ENCODE assay signal across 8 cellular contexts in genomic region chr11:60887531-60887930, GRCh38. TPM values are rescaled to one million over a fixed set of nuclear protein-coding genes. Genes with fewer than 3 reads are reported as not detected.
DNase-seq lines count a peak whose midpoint lies in the region; ATAC-seq, FAIRE-seq and TF ChIP-seq lines count a peak whose summit lies in the region.

No MANE protein-coding gene starts in this region.

- no peaks in the 10 kb centered on the region for H3K9me3 ChIP-seq in NT2/D1 (ENCODE audit: insufficient read depth, low read length)
- no peaks in the 10 kb centered on the region for H3K9me3 ChIP-seq in kidney (ENCODE audit: control insufficient read depth in 1 of 2, low read length in 2 of 2)
- H3K9me3 ChIP-seq in transverse colon, result no peaks in the 10 kb centered on the region

- H3K9ac ChIP-seq in NT2/D1 (ENCODE audit: insufficient read length, low read depth) (no peak overlapping the region), kidney (ENCODE audit: low read length in 2 of 2) (no peak overlapping the region)

- H3K27ac ChIP-seq in kidney (ENCODE audit: low read depth in 2 of 2, low read length in 2 of 2) (no peak overlapping the region), transverse colon (no peak overlapping the region)

- no peak overlapping the region for H3K4me3 ChIP-seq in NT2/D1 (ENCODE audit: insufficient read length, low read depth)
- H3K4me3 ChIP-seq in kidney (ENCODE audit: low read length in 2 of 2), result no peak overlapping the region
- H3K4me3 ChIP-seq in transverse colon, result no peak overlapping the region

- TF ChIP-seq EP300 in transverse colon (IDR thresholded peaks at IDR 0.05; ENCODE audit: low read depth), result no peak

- H3K36me3 ChIP-seq in NT2/D1 (ENCODE audit: insufficient read depth, insufficient read length, low read length) (peaks cover 49% of the 10 kb centered on the region), kidney (ENCODE audit: control insufficient read depth in 1 of 2, insufficient read depth in 2 of 2, low read length in 2 of 2) (peaks cover 3 to 6% of the 10 kb centered on the region in 2 donors), transverse colon (peaks cover 0 to 5% (median 0%) of the 10 kb centered on the region in 4 donors)

- peak; percentile 23 for TF ChIP-seq CTCF in kidney (IDR thresholded peaks at IDR 0.05; ENCODE audit: borderline replicate concordance, extremely low read depth, insufficient read depth)
- TF ChIP-seq CTCF in transverse colon (IDR thresholded peaks at IDR 0.05), result peak; percentile 31 to 65 (median 56)

- no peak for FAIRE-seq in kidney (lab: Jason Lieb, UNC)

- intact Hi-C loops in kidney (cut with DNase I) (no loop called here), transverse colon (cut with DNase I; ENCODE audit: low total_unique reads) (no loop called here)

- ATAC-seq in HG03280 (IDR thresholded peaks at IDR 0.05; ENCODE audit: unreplicated experiment) (peak; percentile 47), GM21381 (IDR thresholded peaks at IDR 0.05; ENCODE audit: unreplicated experiment) (no peak)

- DNase-seq in NCI-H82 (lab: John Stamatoyannopoulos, UW), result peak; percentile 45
- DNase-seq in NCI-H82 treated with DMSO at 0.1 percent for 48 hours (lab: John Stamatoyannopoulos, UW; ENCODE audit: unreplicated experiment), result no peak
- DNase-seq in NT2/D1 (ENCODE audit: low read depth, low spot score), result peak; percentile 52
- DNase-seq in astrocyte of the hippocampus (ENCODE audit: low read depth, low spot score), result peak; percentile 66
- DNase-seq in kidney, result no peak
- DNase-seq in transverse colon, result peak; percentile 60

- in situ Hi-C loops in transverse colon (cut with MboI; ENCODE audit: low pct_ligation_motif_present in 1 of 4, low pct_unique_long_range_greater_than_20kb in 1 of 4, low sequenced_read_pairs in 3 of 4), result no loop called here

- H3K4me1 ChIP-seq in NT2/D1 (ENCODE audit: insufficient read depth, insufficient read length), result no peaks in the 10 kb centered on the region
- no peaks in the 10 kb centered on the region for H3K4me1 ChIP-seq in kidney (ENCODE audit: control insufficient read depth in 1 of 2, insufficient read depth in 1 of 2, low read depth in 1 of 2, low read length in 2 of 2)
- peaks cover 0 to 2% (median 0%) of the 10 kb centered on the region in 4 donors for H3K4me1 ChIP-seq in transverse colon

- H3K27me3 ChIP-seq in NT2/D1 (ENCODE audit: insufficient read depth, insufficient read length) (no peaks in the 10 kb centered on the region), transverse colon (no peaks in the 10 kb centered on the region)

- no peak for TF ChIP-seq POLR2A in transverse colon (IDR thresholded peaks at IDR 0.05)

- 56 to 60% methylated on average over 1 to 5 of the region's 5 CpGs for WGBS in transverse colon (ENCODE audit: low coverage in 1 of 2), 2 donors

RNA-seq across cellular contexts. Expression of gene PRPF19, which starts 18.9 kb away (rescaled TPM):
- 72.1 TPM for total RNA-seq in kidney
- polyA plus RNA-seq in kidney (ENCODE audit: insufficient read depth, low read depth, low replicate concordance), result 70.7 TPM
- total RNA-seq in transverse colon, result 10 to 100 TPM; 15.5 to 70.3 (median 42.8) TPM

RNA-seq across cellular contexts. Expression of gene ZP1, which starts 20.2 kb away (rescaled TPM):
- total RNA-seq in kidney (not detected), transverse colon (not detected)
- polyA plus RNA-seq in kidney (ENCODE audit: insufficient read depth, low read depth, low replicate concordance), result not detected

RNA-seq across cellular contexts. Expression of gene TMEM109, which starts 26.4 kb away (rescaled TPM):
- total RNA-seq in kidney (130 TPM), transverse colon (10 to 100 TPM; 35.2 to 47.2 (median 45.1) TPM)
- 139 TPM for polyA plus RNA-seq in kidney (ENCODE audit: insufficient read depth, low read depth, low replicate concordance)

RNA-seq across cellular contexts. Expression of gene PTGDR2, which starts 31.8 kb away (rescaled TPM):
- total RNA-seq in kidney (0.16 TPM), transverse colon (10 to 100 TPM in 1 of 4 donors, 1 to 10 TPM in 2, not detected in 1; 3.5 to 36.6 (median 4.5) TPM)
- not detected for polyA plus RNA-seq in kidney (ENCODE audit: insufficient read depth, low read depth, low replicate concordance)

RNA-seq across cellular contexts. Expression of gene TMEM132A, which starts 36.7 kb away (rescaled TPM):
- total RNA-seq in kidney (19.1 TPM), transverse colon (1 to 10 TPM; 1.8 to 7.0 (median 3.5) TPM)
- polyA plus RNA-seq in kidney (ENCODE audit: insufficient read depth, low read depth, low replicate concordance), result 17.2 TPM

Comparison
In these comparisons a context has a peak if more than half of its experiments do, and no peak if none do; other contexts are left out.
1. DNase-seq: peak in NCI-H82 (single experiment), NT2/D1 (single experiment), astrocyte of the hippocampus (single experiment) and transverse colon (single experiment); none in NCI-H82 treated with DMSO at 0.1 percent for 48 hours (single experiment) and kidney (single experiment).